Comparison of ENCODE assay signal across 27 cellular contexts in the genomic region with DNA sequence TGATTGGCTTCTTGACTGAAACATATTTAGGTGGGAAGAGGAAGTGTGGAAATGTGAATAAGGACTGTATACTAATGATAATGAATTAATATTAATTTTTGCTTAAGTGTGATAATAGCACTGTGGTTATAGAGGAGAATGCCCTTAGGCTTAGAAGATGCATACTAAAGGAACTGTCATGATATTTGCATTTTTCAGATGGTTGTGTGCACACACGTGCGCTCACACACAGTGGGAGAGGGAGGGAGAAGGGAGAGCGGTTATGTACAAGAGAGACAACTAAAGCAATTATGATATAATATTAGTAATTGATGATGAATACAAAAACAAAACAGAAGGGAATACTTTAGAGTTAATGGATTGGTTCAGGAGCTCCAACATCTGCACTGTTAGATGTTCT. TPM values are rescaled to one million over a fixed set of nuclear protein-coding genes. Genes with fewer than 3 reads are reported as not detected.
DNase-seq lines count a peak whose midpoint lies in the region; ATAC-seq and TF ChIP-seq lines count a peak whose summit lies in the region.
"Had no signal": no experiment of that assay in that cellular context is flagged by ENCODE, and none has a peak within 500 bp of the region (broad histone marks: within the 10 kb centered on the region; RNA-seq: fewer than 3 reads in every experiment).

No MANE protein-coding gene starts in this region.

- peak overlapping the region; percentile 11 for H3K27ac Mint-ChIP-seq in activated naive CD8-positive, alpha-beta T cell treated with anti-CD3 and anti-CD28 coated beads, Interleukin-2, amount 50 U/mL, for 24 hours
- H3K27ac Mint-ChIP-seq in activated naive CD8-positive, alpha-beta T cell treated with anti-CD3 and anti-CD28 coated beads for 36 hours, result no peak overlapping the region
- no peak overlapping the region for H3K27ac Mint-ChIP-seq in activated B cell treated with CpG ODN at 0.5 μM for 24 hours
- H3K27ac Mint-ChIP-seq: activated CD4-positive, alpha-beta memory T cell treated with anti-CD3 and anti-CD28 coated beads, Interleukin-2, amount 10 ng/mL, durations not matched to agents 7 days and 5 days had no signal

- H3K4me1 Mint-ChIP-seq in activated naive CD8-positive, alpha-beta T cell treated with anti-CD3 and anti-CD28 coated beads, Interleukin-2, amount 50 U/mL, for 24 hours, result peaks cover 47% of the 10 kb centered on the region
- peaks cover 47% of the 10 kb centered on the region for H3K4me1 Mint-ChIP-seq in activated naive CD8-positive, alpha-beta T cell treated with anti-CD3 and anti-CD28 coated beads for 36 hours
- H3K4me1 Mint-ChIP-seq in activated B cell treated with CpG ODN at 0.5 μM for 24 hours, result peaks cover 71% of the 10 kb centered on the region

- no peak overlapping the region for H3K4me3 ChIP-seq in spleen
- H3K4me3 ChIP-seq: hepatocyte, MG63, suprapubic skin had no signal

- no peaks in the 10 kb centered on the region for H3K27me3 Mint-ChIP-seq in activated naive CD8-positive, alpha-beta T cell treated with anti-CD3 and anti-CD28 coated beads, Interleukin-2, amount 50 U/mL, for 24 hours
- H3K27me3 Mint-ChIP-seq in activated naive CD8-positive, alpha-beta T cell treated with anti-CD3 and anti-CD28 coated beads for 36 hours, result no peaks in the 10 kb centered on the region
- no peaks in the 10 kb centered on the region for H3K27me3 Mint-ChIP-seq in activated B cell treated with CpG ODN at 0.5 μM for 24 hours
- H3K27me3 Mint-ChIP-seq: activated CD4-positive, alpha-beta memory T cell treated with anti-CD3 and anti-CD28 coated beads, Interleukin-2, amount 10 ng/mL, durations not matched to agents 7 days and 5 days; IgD-negative memory B cell had no signal

- H3K4me3 Mint-ChIP-seq in activated naive CD8-positive, alpha-beta T cell treated with anti-CD3 and anti-CD28 coated beads, Interleukin-2, amount 50 U/mL, for 24 hours, result no peak overlapping the region
- no peak overlapping the region for H3K4me3 Mint-ChIP-seq in activated naive CD8-positive, alpha-beta T cell treated with anti-CD3 and anti-CD28 coated beads for 36 hours
- no peak overlapping the region for H3K4me3 Mint-ChIP-seq in activated B cell treated with CpG ODN at 0.5 μM for 24 hours
- H3K4me3 Mint-ChIP-seq: activated CD4-positive, alpha-beta memory T cell treated with anti-CD3 and anti-CD28 coated beads, Interleukin-2, amount 10 ng/mL, durations not matched to agents 7 days and 5 days; immature natural killer cell; stimulated activated effector memory CD8-positive, alpha-beta T cell treated with anti-CD3 and anti-CD28 coated beads, Interleukin-12 subunit alpha, Interleukin-12 subunit beta, amount 100 ng/mL, for 72 hours had no signal

- DNase-seq in activated naive CD8-positive, alpha-beta T cell treated with anti-CD3 and anti-CD28 coated beads, Interleukin-2, amount 50 U/mL, for 24 hours, result no peak
- DNase-seq in activated naive CD8-positive, alpha-beta T cell treated with anti-CD3 and anti-CD28 coated beads for 36 hours, result no peak
- DNase-seq in NCI-H526 treated with DMSO at 0.1 percent for 48 hours (lab: John Stamatoyannopoulos, UW) (peak; percentile 29), activated B cell treated with CpG ODN at 0.5 μM for 24 hours (no peak), spleen (no peak), superior temporal gyrus (ENCODE audit: extremely low spot score) (no peak), HuH-7.5 (ENCODE audit: low spot score) (no peak)
- DNase-seq: activated CD4-positive, alpha-beta memory T cell treated with anti-CD3 and anti-CD28 coated beads, Interleukin-2, amount 10 ng/mL, durations not matched to agents 7 days and 5 days; activated CD4-positive, CD25-positive, alpha-beta regulatory T cell; activated effector memory CD4-positive, alpha-beta T cell treated with anti-CD3 and anti-CD28 coated beads, Interleukin-2, amount 50 U/mL, for 16 hours; C1 segment of cervical spinal cord; Calu3; cerebellar nuclear complex; foreskin melanocyte; immature natural killer cell; mesendoderm; MG63; NCI-H446; retina; small intestine had no signal

- peaks cover 12 to 98% (median 43%) of the 10 kb centered on the region in 6 donors for H3K4me1 ChIP-seq in spleen

- WGBS in spleen, 5 donors, result 63 to 72% (median 65%) methylated on average over 3 of the region's 3 CpGs

- no peaks in the 10 kb centered on the region for H3K9me3 ChIP-seq in spleen
- H3K9me3 ChIP-seq: MG63, suprapubic skin had no signal

- POLR2A ChIA-PET in activated B cell treated with CpG ODN at 0.5 μM for 24 hours (lab: Charles Lee), result interaction anchor here (1.1 kb wide), 1 partner anchor 17 kb away, joined by 3 read pairs; no protein-coding TSS in a partner anchor

- CTCF ChIA-PET in activated B cell treated with CpG ODN at 0.5 μM for 24 hours (lab: Charles Lee), result interaction anchor here (1.0 to 1.2 kb wide), 2 partner anchors 48 to 52 kb away, joined by 3 to 4 read pairs; no protein-coding TSS in a partner anchor

- H3K36me3 ChIP-seq in spleen, result no peaks in the 10 kb centered on the region
- H3K36me3 ChIP-seq: MG63, suprapubic skin had no signal

- H3K27me3 ChIP-seq in spleen (replicated peaks in 1 of 7), result no peaks in the 10 kb centered on the region
- H3K27me3 ChIP-seq: hepatocyte, MG63, suprapubic skin had no signal

- TF ChIP-seq CTCF in activated B cell treated with CpG ODN at 0.5 μM for 24 hours (IDR thresholded peaks at IDR 0.05) (no peak), spleen (IDR thresholded peaks at IDR 0.05 in 8 of 11, conservative IDR thresholded peaks at IDR 0.05 in 3 of 11) (no peak)

- no peaks in the 10 kb centered on the region for H3K9me3 Mint-ChIP-seq in activated naive CD8-positive, alpha-beta T cell treated with anti-CD3 and anti-CD28 coated beads, Interleukin-2, amount 50 U/mL, for 24 hours
- H3K9me3 Mint-ChIP-seq in activated naive CD8-positive, alpha-beta T cell treated with anti-CD3 and anti-CD28 coated beads for 36 hours, result no peaks in the 10 kb centered on the region
- no peaks in the 10 kb centered on the region for H3K9me3 Mint-ChIP-seq in activated B cell treated with CpG ODN at 0.5 μM for 24 hours
- H3K9me3 Mint-ChIP-seq: activated CD4-positive, alpha-beta memory T cell treated with anti-CD3 and anti-CD28 coated beads, Interleukin-2, amount 10 ng/mL, durations not matched to agents 7 days and 5 days; IgD-negative memory B cell; immature natural killer cell; stimulated activated effector memory CD8-positive, alpha-beta T cell treated with anti-CD3 and anti-CD28 coated beads, Interleukin-12 subunit alpha, Interleukin-12 subunit beta, amount 100 ng/mL, for 72 hours had no signal

- no peaks in the 10 kb centered on the region for H3K36me3 Mint-ChIP-seq in activated naive CD8-positive, alpha-beta T cell treated with anti-CD3 and anti-CD28 coated beads, Interleukin-2, amount 50 U/mL, for 24 hours (ENCODE audit: low read depth)
- peaks cover 1% of the 10 kb centered on the region for H3K36me3 Mint-ChIP-seq in activated naive CD8-positive, alpha-beta T cell treated with anti-CD3 and anti-CD28 coated beads for 36 hours
- H3K36me3 Mint-ChIP-seq in activated B cell treated with CpG ODN at 0.5 μM for 24 hours (ENCODE audit: low read depth), result no peaks in the 10 kb centered on the region
- H3K36me3 Mint-ChIP-seq: IgD-negative memory B cell; immature natural killer cell; stimulated activated effector memory CD8-positive, alpha-beta T cell treated with anti-CD3 and anti-CD28 coated beads, Interleukin-12 subunit alpha, Interleukin-12 subunit beta, amount 100 ng/mL, for 72 hours had no signal

- no peak for TF ChIP-seq POLR2A in spleen (IDR thresholded peaks at IDR 0.05)

- H3K27ac ChIP-seq in spleen, result peak overlapping the region in 5 of 8 donors; percentile 66 to 77 (median 75)
- H3K27ac ChIP-seq: hepatocyte, suprapubic skin had no signal

- intact Hi-C loops in activated B cell treated with CpG ODN at 0.5 μM for 24 hours (cut with micrococcal nuclease), result no loop called here
- intact Hi-C loops in spleen (cut with DNase I; ENCODE audit: low total_unique reads), result no loop called here

- no peak for ATAC-seq in activated naive CD8-positive, alpha-beta T cell treated with anti-CD3 and anti-CD28 coated beads, Interleukin-2, amount 50 U/mL, for 24 hours
- ATAC-seq in activated B cell treated with CpG ODN at 0.5 μM for 24 hours (ENCODE audit: low read depth), result peak; percentile 45
- no peak for ATAC-seq in GM19455 (IDR thresholded peaks at IDR 0.05; ENCODE audit: unreplicated experiment)
- ATAC-seq: HCT116; SK-N-SH treated with all-trans-retinoic acid at 6 μM for 48 hours; stimulated activated effector memory CD8-positive, alpha-beta T cell treated with anti-CD3 and anti-CD28 coated beads, Interleukin-12 subunit alpha, Interleukin-12 subunit beta, amount 100 ng/mL, for 72 hours had no signal

RNA-seq across cellular contexts. Expression of a gene that starts 54.2 kb away (rescaled TPM):
- total RNA-seq in activated naive CD8-positive, alpha-beta T cell treated with anti-CD3 and anti-CD28 coated beads for 36 hours, result 10 to 100 TPM; 14.7 to 16.2 TPM
- 21.0 and 23.0 TPM in 2 replicates for total RNA-seq in activated B cell treated with CpG ODN at 0.5 μM for 24 hours
- total RNA-seq in spleen, result 10 to 100 TPM; 17.0 to 30.6 (median 21.9) TPM
- polyA plus RNA-seq in spleen, result 1 to 10 TPM; 3.7 to 5.8 (median 3.8) TPM
